Comparison of ENCODE assay signal across 1 cellular context in the genomic region with DNA sequence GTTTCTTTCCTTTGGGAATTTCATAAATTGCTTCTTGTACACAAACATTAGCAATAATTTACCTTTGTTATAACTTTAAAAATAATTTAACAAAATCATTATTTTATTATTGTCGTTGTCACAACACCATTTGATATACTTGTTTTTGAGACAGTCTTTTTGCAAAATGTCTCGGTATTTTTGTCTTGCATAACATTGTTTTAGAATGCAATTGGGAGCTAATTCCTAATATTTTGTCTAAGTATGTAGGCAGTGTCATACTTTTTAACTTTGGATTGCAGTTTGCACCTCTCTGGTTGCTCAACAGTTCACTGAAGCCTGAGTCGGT.
TF ChIP-seq lines count a peak whose summit lies in the region.

No MANE protein-coding gene starts in this region.

TF ChIP-seq in endothelial cell of umbilical vein, 7 proteins besides CTCF, POLR2A, EP300 and RAD21:
- TF ChIP-seq POLR2AphosphoS5 (IDR thresholded peaks at IDR 0.05; ENCODE audit: insufficient read depth, low read depth, low read length) = no peak
- no peak for TF ChIP-seq JUN (IDR thresholded peaks at IDR 0.05; ENCODE audit: borderline replicate concordance, insufficient read depth, insufficient read length, low read depth)
- no peak for TF ChIP-seq GATA2 (IDR thresholded peaks at IDR 0.05; ENCODE audit: insufficient read depth, insufficient read length, low read depth, low read length)
- TF ChIP-seq FOS (IDR thresholded peaks at IDR 0.05; ENCODE audit: borderline replicate concordance, insufficient read depth, low read length) = no peak
- TF ChIP-seq MAX (IDR thresholded peaks at IDR 0.05; ENCODE audit: insufficient read depth, insufficient read length) = no peak
